In genomic region chr15:57364282-57365007, GRCh38 we compare ENCODE assay signal across 10 cellular contexts. TPM values are rescaled to one million over a fixed set of nuclear protein-coding genes. Genes with fewer than 3 reads are reported as not detected.
A peak's percentile ranks its signal among the peaks of the same experiment; 100 is the strongest.
DNase-seq lines count a peak whose midpoint lies in the region; ATAC-seq and TF ChIP-seq lines count a peak whose summit lies in the region.
"Had no signal": no experiment of that assay in that cellular context is flagged by ENCODE, and none has a peak within 500 bp of the region (broad histone marks: within the 10 kb centered on the region; RNA-seq: fewer than 3 reads in every experiment).

No MANE protein-coding gene starts in this region.

- H3K27me3 ChIP-seq in GM23338 (ENCODE audit: insufficient read depth) = no peaks in the 10 kb centered on the region

- ATAC-seq in GM23338 (peak; percentile 93), sciatic nerve (peak; percentile 85)

- no peaks in the 10 kb centered on the region for H3K9me3 Mint-ChIP-seq in GM23338

- in situ Hi-C loops in SK-MEL-5 (cut with HindIII; ENCODE audit: low pct_unique_long_range_greater_than_20kb, low sequenced_read_pairs) = no loop called here

- peak; percentile 44 to 58 for TF ChIP-seq CTCF in GM23338 (conservative IDR thresholded peaks at IDR 0.05; ENCODE audit: low read depth in 2 of 2)
- peak; percentile 46 for TF ChIP-seq CTCF in foreskin fibroblast (IDR thresholded peaks at IDR 0.05; ENCODE audit: low read depth, low read length)

- no peaks in the 10 kb centered on the region for H3K79me2 ChIP-seq in GM23338 (replicated peaks; ENCODE audit: insufficient read depth)

- H3K27ac ChIP-seq in GM23338 (ENCODE audit: low read depth) = peak overlapping the region; percentile 48

- H3K4me3 Mint-ChIP-seq in GM23338 = no peak overlapping the region

- H3K36me3 ChIP-seq in GM23338 (ENCODE audit: insufficient read depth) = no peaks in the 10 kb centered on the region

- H3K4me3 ChIP-seq in GM23338 = no peak overlapping the region
- no peak overlapping the region for H3K4me3 ChIP-seq in foreskin fibroblast (ENCODE audit: low read depth in 1 of 2, low read length in 2 of 2)

- H3F3A ChIP-seq in GM23338 (replicated peaks; ENCODE audit: low read depth) = peaks cover 10% of the 10 kb centered on the region

- peaks cover 7% of the 10 kb centered on the region for H3K27me3 Mint-ChIP-seq in GM23338 (ENCODE audit: insufficient read depth, low read depth, poor library complexity)

- H3K4me2 ChIP-seq in GM23338 = peak overlapping the region; percentile 9

- no peaks in the 10 kb centered on the region for H4K20me1 ChIP-seq in GM23338 (replicated peaks; ENCODE audit: insufficient read depth)

- H3K9me2 ChIP-seq in GM23338 (ENCODE audit: insufficient read depth) = no peaks in the 10 kb centered on the region

- no peak overlapping the region; the same call in 1 of the 2 replicates for H3K27ac Mint-ChIP-seq in GM23338

- intact Hi-C loops in sciatic nerve (cut with DNase I) = no loop called here

- peak; percentile 83 for DNase-seq in GM23338 (ENCODE audit: low spot score)
- peak; percentile 26 for DNase-seq in SK-MEL-5 (ENCODE audit: low read depth, low spot score)
- peak in 1 of 2 donors; percentile 22 for DNase-seq in foreskin fibroblast
- peak; percentile 66 for DNase-seq in sciatic nerve (ENCODE audit: low spot score)
- DNase-seq in NCI-H2171 (lab: John Stamatoyannopoulos, UW) = no peak
- DNase-seq in stimulated activated CD4-positive, alpha-beta T cell treated with anti-CD3 and anti-CD28 coated beads, Interleukin-4, amount 100 ng/mL, for 1 hour = no peak
- DNase-seq in stimulated activated CD4-positive, alpha-beta T cell treated with anti-CD3 and anti-CD28 coated beads, Interleukin-2, amount 100 ng/mL, for 24 hours = no peak
- DNase-seq: activated CD4-positive, alpha-beta T cell treated with anti-CD3 and anti-CD28 coated beads, Interleukin-2, amount 50 U/mL, for 1 hour; retina; stimulated activated naive CD4-positive, alpha-beta T cell had no signal

- no peak overlapping the region; the same call in 1 of the 2 replicates for H2AFZ ChIP-seq in GM23338

- H3K36me3 Mint-ChIP-seq in GM23338 (ENCODE audit: low read depth) = no peaks in the 10 kb centered on the region; the same call in 2 of the 3 replicates

- H3K4me1 Mint-ChIP-seq in GM23338 = peaks cover 27% of the 10 kb centered on the region

- H3K4me1 ChIP-seq in GM23338 (ENCODE audit: insufficient read depth) = peaks cover 28% of the 10 kb centered on the region

TF ChIP-seq in GM23338, 12 proteins besides CTCF, POLR2A, EP300 and RAD21:
- TF ChIP-seq ZNF462 (CRISPR knock-in tag; IDR thresholded peaks at IDR 0.05) = 0 out of 2 replicates have a peak, but pooled peaks have one; percentile 42
- TF ChIP-seq, protein P1, sequence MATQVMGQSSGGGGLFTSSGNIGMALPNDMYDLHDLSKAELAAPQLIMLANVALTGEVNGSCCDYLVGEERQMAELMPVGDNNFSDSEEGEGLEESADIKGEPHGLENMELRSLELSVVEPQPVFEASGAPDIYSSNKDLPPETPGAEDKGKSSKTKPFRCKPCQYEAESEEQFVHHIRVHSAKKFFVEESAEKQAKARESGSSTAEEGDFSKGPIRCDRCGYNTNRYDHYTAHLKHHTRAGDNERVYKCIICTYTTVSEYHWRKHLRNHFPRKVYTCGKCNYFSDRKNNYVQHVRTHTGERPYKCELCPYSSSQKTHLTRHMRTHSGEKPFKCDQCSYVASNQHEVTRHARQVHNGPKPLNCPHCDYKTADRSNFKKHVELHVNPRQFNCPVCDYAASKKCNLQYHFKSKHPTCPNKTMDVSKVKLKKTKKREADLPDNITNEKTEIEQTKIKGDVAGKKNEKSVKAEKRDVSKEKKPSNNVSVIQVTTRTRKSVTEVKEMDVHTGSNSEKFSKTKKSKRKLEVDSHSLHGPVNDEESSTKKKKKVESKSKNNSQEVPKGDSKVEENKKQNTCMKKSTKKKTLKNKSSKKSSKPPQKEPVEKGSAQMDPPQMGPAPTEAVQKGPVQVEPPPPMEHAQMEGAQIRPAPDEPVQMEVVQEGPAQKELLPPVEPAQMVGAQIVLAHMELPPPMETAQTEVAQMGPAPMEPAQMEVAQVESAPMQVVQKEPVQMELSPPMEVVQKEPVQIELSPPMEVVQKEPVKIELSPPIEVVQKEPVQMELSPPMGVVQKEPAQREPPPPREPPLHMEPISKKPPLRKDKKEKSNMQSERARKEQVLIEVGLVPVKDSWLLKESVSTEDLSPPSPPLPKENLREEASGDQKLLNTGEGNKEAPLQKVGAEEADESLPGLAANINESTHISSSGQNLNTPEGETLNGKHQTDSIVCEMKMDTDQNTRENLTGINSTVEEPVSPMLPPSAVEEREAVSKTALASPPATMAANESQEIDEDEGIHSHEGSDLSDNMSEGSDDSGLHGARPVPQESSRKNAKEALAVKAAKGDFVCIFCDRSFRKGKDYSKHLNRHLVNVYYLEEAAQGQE (IDR thresholded peaks at IDR 0.05; ENCODE audit: unreplicated experiment) = no peak

RNA-seq across cellular contexts. Expression of gene CGNL1, which starts 11.9 kb away (rescaled TPM):
- total RNA-seq in GM23338 (2014; rRNA removed; shearing (Covaris generic)) = 57.8 and 58.0 TPM in 2 replicates
- 19.4 and 20.0 TPM in 2 replicates for polyA plus RNA-seq in GM23338 (2016; fragmentation: Nextera tagmentation; extraction: Ambion mirVana)
- total RNA-seq in SK-MEL-5 (2014; rRNA removed; shearing (Covaris generic)) = 0.24 TPM in 2 replicates
- 0.19 and 0.32 TPM in 2 replicates for polyA plus RNA-seq in SK-MEL-5 (2015; cell fraction: cytosol; rRNA removed)
- polyA plus RNA-seq in SK-MEL-5 (2015; cell fraction: nucleus; rRNA removed) = 0.07 and 0.14 TPM in 2 replicates
- 38.1 TPM for total RNA-seq in sciatic nerve

Comparison
In these comparisons a context has a peak if more than half of its experiments do, and no peak if none do; other contexts are left out.
1. DNase-seq: peak in GM23338 (single experiment), SK-MEL-5 (single experiment) and sciatic nerve (single experiment); none in NCI-H2171 (single experiment), stimulated activated CD4-positive, alpha-beta T cell treated with anti-CD3 and anti-CD28 coated beads, Interleukin-4, amount 100 ng/mL, for 1 hour (single experiment) and stimulated activated CD4-positive, alpha-beta T cell treated with anti-CD3 and anti-CD28 coated beads, Interleukin-2, amount 100 ng/mL, for 24 hours (0 of 2).
2. RNA of gene CGNL1, which starts 11.9 kb away (total RNA-seq): 57.8 to 58.0 TPM in GM23338 and 38.1 TPM in sciatic nerve (single experiment); 0.24 TPM in SK-MEL-5; every median in the first group is over 10 times any median in the second.